13 cellular contexts compared by ENCODE assay signal in genomic region chr13:49625392-49626137, GRCh38. TPM values are rescaled to one million over a fixed set of nuclear protein-coding genes. Genes with fewer than 3 reads are reported as not detected.
DNase-seq lines count a peak whose midpoint lies in the region; ATAC-seq, FAIRE-seq and TF ChIP-seq lines count a peak whose summit lies in the region.
"Had no signal": no experiment of that assay in that cellular context is flagged by ENCODE, and none has a peak within 500 bp of the region (broad histone marks: within the 10 kb centered on the region; RNA-seq: fewer than 3 reads in every experiment).

No MANE protein-coding gene starts in this region.

- H3K18ac ChIP-seq in IMR-90 (ENCODE audit: low read depth, low read length) (no peak overlapping the region; the same call in 1 of the 2 replicates), H1 (ENCODE audit: extremely low read depth, low read length) (no peak overlapping the region)

- H3K4me2 ChIP-seq in IMR-90 (ENCODE audit: low read depth, low read length) (no peak overlapping the region), H1 (ENCODE audit: insufficient read depth in 1 of 2, low read depth in 2 of 2, low read length in 2 of 2) (no peak overlapping the region)

- H4K91ac ChIP-seq in IMR-90 (ENCODE audit: insufficient read depth, low read depth, low read length), result no peak overlapping the region
- no peak overlapping the region for H4K91ac ChIP-seq in H1 (replicated peaks; ENCODE audit: insufficient read length, low read length)

- H3K9me3 ChIP-seq in IMR-90 (ENCODE audit: control insufficient read depth, insufficient read depth, low read length), result no peaks in the 10 kb centered on the region
- H3K9me3 ChIP-seq in H1 (ENCODE audit: insufficient read depth in 2 of 2, low read depth in 1 of 2, low read length in 1 of 2), result no peaks in the 10 kb centered on the region
- no peaks in the 10 kb centered on the region for H3K9me3 ChIP-seq in subcutaneous abdominal adipose tissue (ENCODE audit: control insufficient read depth in 5 of 5, low read length in 5 of 5)

- no peak overlapping the region for H2BK120ac ChIP-seq in IMR-90 (ENCODE audit: low read depth, low read length)
- H2BK120ac ChIP-seq in H1 (replicated peaks; ENCODE audit: low read depth, low read length), result no peak overlapping the region

- TF ChIP-seq CTCF in IMR-90 (conservative IDR thresholded peaks at IDR 0.05; ENCODE audit: low read depth, low read length) (no peak), H1 (IDR thresholded peaks at IDR 0.05; ENCODE audit: control extremely low read depth in 1 of 3, insufficient read depth in 1 of 3, low read depth in 1 of 3, low read length in 3 of 3) (no peak), lower leg skin (IDR thresholded peaks at IDR 0.05) (no peak)

- 37% methylated on average over 5 of the region's 12 CpGs; no CpG with 5 or more reads in 1 of the 2 experiments for WGBS in IMR-90 (ENCODE audit: extremely low coverage in 2 of 2, insufficient read length in 1 of 2), 2 experiments
- WGBS in H1 (ENCODE audit: extremely low coverage in 1 of 2, insufficient coverage in 1 of 2, insufficient read length in 1 of 2, insufficient replicate concordance in 2 of 2, low coverage in 1 of 2, low lambda C conversion rate in 2 of 2, missing lambda C conversion rate in 1 of 2), 2 experiments, result 76% methylated on average over 11 of the region's 12 CpGs; no CpG with 5 or more reads in 1 of the 2 experiments
- 68 to 75% methylated on average over 12 of the region's 12 CpGs for WGBS in lower leg skin, 2 donors

- dilution Hi-C loops in IMR-90 (cut with HindIII; ENCODE audit: low sequenced_read_pairs, unreplicated experiment), result no loop called here

- no peaks in the 10 kb centered on the region for H3K27me3 Mint-ChIP-seq in T-helper 2 cell treated with Interferon-gamma antibody and Interleukin-4, amounts not matched to agents 5 μg/mL and 100 μg/mL, for 36 hours (ENCODE audit: low read depth)

- H3K23ac ChIP-seq in IMR-90 (ENCODE audit: low read depth, low read length) (no peak overlapping the region), H1 (ENCODE audit: insufficient read length) (no peak overlapping the region)

- TF ChIP-seq EP300 in H1 (IDR thresholded peaks at IDR 0.05; ENCODE audit: borderline replicate concordance in 1 of 2, low read depth in 2 of 2, low read length in 2 of 2), result no peak

- no peak overlapping the region for H3K4me3 ChIP-seq in IMR-90 (ENCODE audit: insufficient read depth, low read depth, low read length)
- no peak overlapping the region for H3K4me3 ChIP-seq in H1 (ENCODE audit: extremely low read depth in 1 of 4, insufficient read depth in 2 of 4, low read depth in 3 of 4, low read length in 4 of 4)
- H3K4me3 ChIP-seq in lower leg skin (ENCODE audit: low read depth, poor library complexity, severe bottlenecking), result no peak overlapping the region
- peak overlapping the region in 1 of 5 donors; percentile 41 for H3K4me3 ChIP-seq in subcutaneous abdominal adipose tissue (ENCODE audit: low read depth in 1 of 5, low read length in 5 of 5)
- H3K4me3 ChIP-seq: dorsolateral prefrontal cortex had no signal

- no peak overlapping the region; the same call in 1 of the 2 replicates for H3K9ac ChIP-seq in IMR-90 (ENCODE audit: low read depth, low read length)
- H3K9ac ChIP-seq in H1 (replicated peaks in 1 of 4; ENCODE audit: extremely low read depth in 1 of 4, low read depth in 3 of 4, low read length in 3 of 4), result no peak overlapping the region
- no peak overlapping the region for H3K9ac ChIP-seq in subcutaneous abdominal adipose tissue (ENCODE audit: low read length in 5 of 5)

- ATAC-seq in IMR-90 (ENCODE audit: low read depth), result peak; percentile 38
- ATAC-seq: activated naive CD4-positive, alpha-beta T cell treated with anti-CD3 and anti-CD28 coated beads, Interleukin-2, amount 50 U/mL, for 72 hours had no signal

- peak overlapping the region; percentile 78 for H2AFZ ChIP-seq in IMR-90 (replicated peaks; ENCODE audit: low read length, poor library complexity)
- H2AFZ ChIP-seq in H1 (ENCODE audit: low read length), result no peak overlapping the region; the same call in 1 of the 2 replicates

- 0 out of 2 replicates have a peak, but pooled peaks cover 4% of the 10 kb centered on the region for H3K9me1 ChIP-seq in IMR-90 (ENCODE audit: insufficient read depth, low read length)

- H3K36me3 ChIP-seq in IMR-90 (ENCODE audit: control insufficient read depth, insufficient read depth, low read length) (no peaks in the 10 kb centered on the region), H1 (ENCODE audit: control insufficient read depth in 2 of 4, insufficient read depth in 4 of 4, low read length in 3 of 4) (no peaks in the 10 kb centered on the region), subcutaneous abdominal adipose tissue (ENCODE audit: control insufficient read depth in 5 of 5, insufficient read depth in 5 of 5, low read length in 5 of 5) (no peaks in the 10 kb centered on the region)

- in situ Hi-C loops in IMR-90 (cut with MboI; ENCODE audit: low sequenced_read_pairs), result no loop called here

- no peak overlapping the region for H3K56ac ChIP-seq in IMR-90 (ENCODE audit: extremely low read depth, insufficient read depth, low read length)
- no peak overlapping the region for H3K56ac ChIP-seq in H1 (replicated peaks; ENCODE audit: insufficient read length, low read depth, low read length)

- no peak overlapping the region for H2BK12ac ChIP-seq in H1 (ENCODE audit: low read depth, low read length)

- H2BK20ac ChIP-seq in IMR-90 (ENCODE audit: low read depth, low read length), result no peak overlapping the region
- no peak overlapping the region for H2BK20ac ChIP-seq in H1 (ENCODE audit: low read length)

- H2AK5ac ChIP-seq in IMR-90 (ENCODE audit: low read depth, low read length) (no peak overlapping the region), H1 (ENCODE audit: low read depth, low read length) (no peak overlapping the region)

- H3K27ac ChIP-seq in IMR-90 (ENCODE audit: insufficient read depth, low read length) (no peak overlapping the region), H1 (ENCODE audit: low read depth, low read length) (no peak overlapping the region), subcutaneous abdominal adipose tissue (ENCODE audit: low read depth, low read length) (peak overlapping the region; percentile 41)

- no peak overlapping the region for H3K4ac ChIP-seq in IMR-90 (ENCODE audit: low read depth, low read length)
- H3K4ac ChIP-seq in H1 (replicated peaks; ENCODE audit: insufficient read length, low read depth, low read length), result no peak overlapping the region

- TF ChIP-seq RAD21 in IMR-90 (IDR thresholded peaks at IDR 0.05; ENCODE audit: low read length) (no peak), H1 (IDR thresholded peaks at IDR 0.05 in 1 of 2, conservative IDR thresholded peaks at IDR 0.05 in 1 of 2; ENCODE audit: low read depth in 2 of 2, low read length in 2 of 2) (no peak)

- DNase-seq in IMR-90 (peak; percentile 6), H1 (ENCODE audit: low read depth in 1 of 2, low spot score in 2 of 2) (no peak), lower leg skin (ENCODE audit: low spot score in 2 of 2) (peak; percentile 38 to 88), NCI-H748 (lab: John Stamatoyannopoulos, UW; ENCODE audit: unreplicated experiment) (no peak), cerebellum (ENCODE audit: low spot score) (no peak)
- no peak for DNase-seq in T-helper 2 cell treated with Interferon-gamma antibody and Interleukin-4, amounts not matched to agents 5 μg/mL and 100 μg/mL, for 36 hours (ENCODE audit: low spot score)
- DNase-seq: activated CD4-positive, alpha-beta T cell treated with anti-CD3 and anti-CD28 coated beads, Interleukin-2, amount 50 U/mL, for 48 hours; NCI-H774 had no signal

- H3K79me2 ChIP-seq in H1 (ENCODE audit: control insufficient read depth in 1 of 2, insufficient read depth in 2 of 2, low read length in 2 of 2), result no peaks in the 10 kb centered on the region

- POLR2A ChIA-PET in IMR-90 (lab: Charles Lee; ENCODE audit: unreplicated experiment), result no interaction called here
- POLR2A ChIA-PET in H1 (lab: Charles Lee; ENCODE audit: partially characterized antibody), result interaction anchor here (1.0 kb wide), 1 partner anchor 11 kb away, joined by 3 read pairs; no protein-coding TSS in a partner anchor

- no peak for FAIRE-seq in H1 (lab: Jason Lieb, UNC)
- FAIRE-seq: GM19239 had no signal

- no peak overlapping the region for H4K8ac ChIP-seq in IMR-90 (ENCODE audit: low read depth in 2 of 2, low read length in 2 of 2)
- no peak overlapping the region for H4K8ac ChIP-seq in H1 (ENCODE audit: extremely low read depth, insufficient read depth, low read length)

- H3K9me3 Mint-ChIP-seq in T-helper 2 cell treated with Interferon-gamma antibody and Interleukin-4, amounts not matched to agents 5 μg/mL and 100 μg/mL, for 36 hours, result no peaks in the 10 kb centered on the region
- H3K9me3 Mint-ChIP-seq: activated naive CD4-positive, alpha-beta T cell treated with anti-CD3 and anti-CD28 coated beads, Interleukin-2, amount 50 U/mL, for 72 hours had no signal

- H3K4me1 ChIP-seq in IMR-90 (ENCODE audit: control insufficient read depth, insufficient read depth, low read length) (peaks cover 7% of the 10 kb centered on the region; the same call in 1 of the 2 replicates), H1 (replicated peaks in 1 of 4; ENCODE audit: control insufficient read depth in 3 of 4, insufficient read depth in 4 of 4, low read length in 3 of 4) (no peaks in the 10 kb centered on the region; a peak in 1 of 7 replicates), subcutaneous abdominal adipose tissue (ENCODE audit: control insufficient read depth in 5 of 5, insufficient read depth in 5 of 5, low read length in 5 of 5) (peaks cover 0 to 29% (median 13%) of the 10 kb centered on the region in 5 donors)

- no peak overlapping the region for H3K27ac Mint-ChIP-seq in T-helper 2 cell treated with Interferon-gamma antibody and Interleukin-4, amounts not matched to agents 5 μg/mL and 100 μg/mL, for 36 hours
- H3K27ac Mint-ChIP-seq: activated naive CD4-positive, alpha-beta T cell treated with anti-CD3 and anti-CD28 coated beads, Interleukin-2, amount 50 U/mL, for 72 hours had no signal

- H2AK9ac ChIP-seq in IMR-90 (replicated peaks; ENCODE audit: low read depth, low read length, poor library complexity), result no peak overlapping the region

- no TSS peak for BruUV-seq in IMR-90 (replicated peaks; lab: Mats Ljungman, UMichigan)

- H3K27me3 ChIP-seq in IMR-90 (ENCODE audit: control insufficient read depth, insufficient read depth, low read length), result no peaks in the 10 kb centered on the region
- no peaks in the 10 kb centered on the region for H3K27me3 ChIP-seq in H1 (replicated peaks in 1 of 4; ENCODE audit: control insufficient read depth in 3 of 4, extremely low read depth in 1 of 4, insufficient read depth in 3 of 4, low read length in 3 of 4)
- H3K27me3 ChIP-seq in subcutaneous abdominal adipose tissue (ENCODE audit: control insufficient read depth in 5 of 5, insufficient read depth in 4 of 5, low read length in 5 of 5), result no peaks in the 10 kb centered on the region
- H3K27me3 ChIP-seq: dorsolateral prefrontal cortex had no signal

- H3K79me1 ChIP-seq in IMR-90 (ENCODE audit: low read depth in 1 of 2, low read length in 2 of 2) (no peaks in the 10 kb centered on the region), H1 (ENCODE audit: low read depth, low read length) (no peaks in the 10 kb centered on the region)

- H4K5ac ChIP-seq in IMR-90 (ENCODE audit: low read depth, low read length) (peak overlapping the region; percentile 8; the same call in 1 of the 2 replicates), H1 (ENCODE audit: insufficient read length, low read depth, low read length) (no peak overlapping the region)

- H3K4me1 Mint-ChIP-seq in T-helper 2 cell treated with Interferon-gamma antibody and Interleukin-4, amounts not matched to agents 5 μg/mL and 100 μg/mL, for 36 hours (ENCODE audit: low read depth), result peaks cover 13% of the 10 kb centered on the region

- H2BK5ac ChIP-seq in IMR-90 (ENCODE audit: low read depth, low read length, poor library complexity, severe bottlenecking), result no peak overlapping the region
- no peak overlapping the region for H2BK5ac ChIP-seq in H1 (ENCODE audit: low read depth, low read length)

- peaks cover 3% of the 10 kb centered on the region for H3K36me3 Mint-ChIP-seq in T-helper 2 cell treated with Interferon-gamma antibody and Interleukin-4, amounts not matched to agents 5 μg/mL and 100 μg/mL, for 36 hours (ENCODE audit: low read depth)

- CTCF ChIA-PET in IMR-90 (lab: Yijun Ruan, JAX), result no interaction called here
- CTCF ChIA-PET in H1 (lab: Charles Lee; ENCODE audit: partially characterized antibody), result interaction anchor here (1.5 to 2.0 kb wide), 2 partner anchors 10 to 17 kb away, joined by 5 to 9 read pairs; no protein-coding TSS in a partner anchor

- no peak overlapping the region for H3K4me3 Mint-ChIP-seq in T-helper 2 cell treated with Interferon-gamma antibody and Interleukin-4, amounts not matched to agents 5 μg/mL and 100 μg/mL, for 36 hours

- 0 out of 2 replicates have a peak overlapping the region, but pooled peaks have one; percentile 4 for H3K14ac ChIP-seq in IMR-90 (replicated peaks; ENCODE audit: low read depth, low read length)
- no peak overlapping the region for H3K14ac ChIP-seq in H1 (ENCODE audit: insufficient read length)

- no peaks in the 10 kb centered on the region for H4K20me1 ChIP-seq in IMR-90 (ENCODE audit: insufficient read depth, low read length)
- H4K20me1 ChIP-seq in H1 (replicated peaks in 1 of 2; ENCODE audit: control insufficient read depth in 1 of 2, insufficient read depth in 2 of 2, low read length in 2 of 2), result no peaks in the 10 kb centered on the region

- H3K23me2 ChIP-seq in H1 (ENCODE audit: low read depth, low read length), result no peaks in the 10 kb centered on the region; the same call in 1 of the 2 replicates

- intact Hi-C loops in IMR-90 (cut with micrococcal nuclease) (no loop called here), lower leg skin (cut with DNase I; ENCODE audit: low total_unique reads) (no loop called here)

- no peak for TF ChIP-seq POLR2A in IMR-90 (IDR thresholded peaks at IDR 0.05; ENCODE audit: low read depth, low read length)
- no peak for TF ChIP-seq POLR2A in H1 (IDR thresholded peaks at IDR 0.05; ENCODE audit: control extremely low read depth in 1 of 2, low read depth in 2 of 2, low read length in 2 of 2)
- no peak for TF ChIP-seq POLR2A in lower leg skin (IDR thresholded peaks at IDR 0.05)

- no peak overlapping the region for H2BK15ac ChIP-seq in IMR-90 (ENCODE audit: low read depth, low read length)
- H2BK15ac ChIP-seq in H1 (ENCODE audit: low read length), result no peak overlapping the region

RNA-seq across cellular contexts. Expression of gene ARL11, which starts 2.7 kb away (rescaled TPM):
- total RNA-seq in IMR-90 (2012; rRNA removed), result not detected in 2 replicates
- polyA plus RNA-seq in IMR-90 (2012; rRNA removed), result not detected in 2 replicates
- not detected in 2 replicates for polyA plus RNA-seq in IMR-90 (2012; cell fraction: cytosol; rRNA removed)
- polyA plus RNA-seq in IMR-90 (2012; cell fraction: nucleus; rRNA removed; ENCODE audit: low replicate concordance), result not detected in 2 replicates
- total RNA-seq in H1 (2021; fragmentation: NEBNext Ultra II Directional; extraction: Animal tissue kit (Norgen Biotek cat#: 25700)), result 0.40 and 0.52 TPM in 2 replicates
- polyA plus RNA-seq in H1 (2011; rRNA removed), result 0.41 and 0.45 TPM in 2 replicates
- 0.74 TPM for polyA plus RNA-seq in H1 (2011; cell fraction: cytosol; rRNA removed)
- 0.48 TPM for polyA plus RNA-seq in H1 (2011; cell fraction: nucleus; rRNA removed)
- polyA plus RNA-seq in H1 (2012, experiment 1 of 2), result 0.29 to 0.52 TPM (median 0.37 TPM) in 4 replicates
- 0.41 TPM for polyA plus RNA-seq in H1 (2012, experiment 2 of 2)
- polyA plus RNA-seq in H1 (2013, experiment 1 of 2), result 0.28 TPM
- 0.29 TPM for polyA plus RNA-seq in H1 (2013, experiment 2 of 2)
- polyA minus RNA-seq in H1 (2011; rRNA and poly(A)+ RNA removed), result 0.63 and 1.3 TPM in 2 replicates
- 0.29 TPM for polyA minus RNA-seq in H1 (2011; cell fraction: cytosol; rRNA and poly(A)+ RNA removed)
- polyA minus RNA-seq in H1 (2011; cell fraction: nucleus; rRNA and poly(A)+ RNA removed), result 2.0 TPM
- total RNA-seq in lower leg skin, result under 1 TPM in 2 of 4 donors, not detected in 2; 0.19 to 0.51 TPM
- 0.18 TPM for total RNA-seq in cerebellum
- total RNA-seq: myocyte had no signal

RNA-seq across cellular contexts. Expression of gene RCBTB1, which starts 40.2 kb away (rescaled TPM):
- total RNA-seq in IMR-90 (2012; rRNA removed), result 11.3 and 16.1 TPM in 2 replicates
- polyA plus RNA-seq in IMR-90 (2012; rRNA removed), result 9.5 and 11.6 TPM in 2 replicates
- 3.2 and 3.6 TPM in 2 replicates for polyA plus RNA-seq in IMR-90 (2012; cell fraction: cytosol; rRNA removed)
- polyA plus RNA-seq in IMR-90 (2012; cell fraction: nucleus; rRNA removed; ENCODE audit: low replicate concordance), result 7.4 and 24.5 TPM in 2 replicates
- total RNA-seq in H1 (2021; fragmentation: NEBNext Ultra II Directional; extraction: Animal tissue kit (Norgen Biotek cat#: 25700)), result 29.6 and 29.8 TPM in 2 replicates
- polyA plus RNA-seq in H1 (2011; rRNA removed), result 11.8 and 13.7 TPM in 2 replicates
- polyA plus RNA-seq in H1 (2011; cell fraction: cytosol; rRNA removed), result 20.2 TPM
- polyA plus RNA-seq in H1 (2011; cell fraction: nucleus; rRNA removed), result 13.4 TPM
- 19.3 to 26.7 TPM (median 23.0 TPM) in 4 replicates for polyA plus RNA-seq in H1 (2012, experiment 1 of 2)
- polyA plus RNA-seq in H1 (2012, experiment 2 of 2), result 2.1 TPM
- polyA plus RNA-seq in H1 (2013, experiment 1 of 2), result 12.1 TPM
- 10.7 TPM for polyA plus RNA-seq in H1 (2013, experiment 2 of 2)
- 22.3 and 25.0 TPM in 2 replicates for polyA minus RNA-seq in H1 (2011; rRNA and poly(A)+ RNA removed)
- 18.3 TPM for polyA minus RNA-seq in H1 (2011; cell fraction: cytosol; rRNA and poly(A)+ RNA removed)
- 22.6 TPM for polyA minus RNA-seq in H1 (2011; cell fraction: nucleus; rRNA and poly(A)+ RNA removed)
- 10 to 100 TPM in 1 of 4 donors, 1 to 10 TPM in 3; 4.4 to 12.8 (median 6.5) TPM for total RNA-seq in lower leg skin
- 17.1 TPM for total RNA-seq in cerebellum

Comparison
In these comparisons a context has a peak if more than half of its experiments do, and no peak if none do; other contexts are left out.
1. DNase-seq: peak in IMR-90 (single experiment) and lower leg skin (2 of 2); none in H1 (0 of 2), NCI-H748 (single experiment), T-helper 2 cell treated with Interferon-gamma antibody and Interleukin-4, amounts not matched to agents 5 μg/mL and 100 μg/mL, for 36 hours (single experiment) and cerebellum (single experiment).